Comparison of ENCODE assay signal across 10 cellular contexts in the genomic region with DNA sequence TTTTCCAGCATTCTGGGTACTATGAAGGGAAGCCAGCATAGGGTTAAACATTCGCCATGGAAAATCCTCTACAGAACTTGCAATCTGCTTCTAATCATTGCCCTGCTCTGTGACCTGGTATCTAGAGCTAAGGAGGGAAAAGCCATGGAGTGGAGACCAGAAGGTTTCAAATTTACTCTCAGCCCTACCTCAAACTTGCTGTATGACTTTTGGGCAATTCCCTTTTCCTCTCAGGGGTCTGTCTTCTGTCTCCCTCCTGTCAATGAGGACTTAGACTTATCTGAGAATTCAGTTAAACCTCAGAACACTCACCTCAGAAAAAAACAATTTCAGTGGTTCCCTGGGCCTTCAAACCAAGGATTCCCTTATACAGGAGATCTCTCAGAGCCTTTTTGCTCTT.
DNase-seq lines count a peak whose midpoint lies in the region; ATAC-seq and TF ChIP-seq lines count a peak whose summit lies in the region.
"Had no signal": no experiment of that assay in that cellular context is flagged by ENCODE, and none has a peak within 500 bp of the region (broad histone marks: within the 10 kb centered on the region; RNA-seq: fewer than 3 reads in every experiment).

No MANE protein-coding gene starts in this region.

- ATAC-seq in HG02885 (IDR thresholded peaks at IDR 0.05; ENCODE audit: poor library complexity, unreplicated experiment) = peak; percentile 21
- peak; percentile 13 for ATAC-seq in activated naive CD8-positive, alpha-beta T cell treated with anti-CD3 and anti-CD28 coated beads, Interleukin-2, amount 50 U/mL, for 24 hours
- no peak for ATAC-seq in GM21576 (IDR thresholded peaks at IDR 0.05; ENCODE audit: unreplicated experiment)

- H3K4me3 ChIP-seq in GM08714 (ENCODE audit: low read length) = peak overlapping the region; percentile 73; the same call in 1 of the 2 replicates

- TF ChIP-seq CTCF in nephron progenitor cell (IDR thresholded peaks at IDR 0.05) = no peak

- no peaks in the 10 kb centered on the region for H3K36me3 Mint-ChIP-seq in activated naive CD8-positive, alpha-beta T cell treated with anti-CD3 and anti-CD28 coated beads, Interleukin-2, amount 50 U/mL, for 24 hours (ENCODE audit: low read depth)
- H3K36me3 Mint-ChIP-seq in nephron progenitor cell (ENCODE audit: low read depth) = no peaks in the 10 kb centered on the region

- no peak overlapping the region for H3K4me3 Mint-ChIP-seq in activated naive CD8-positive, alpha-beta T cell treated with anti-CD3 and anti-CD28 coated beads, Interleukin-2, amount 50 U/mL, for 24 hours
- H3K4me3 Mint-ChIP-seq in nephron progenitor cell = peak overlapping the region; percentile 7

- no peak overlapping the region for H3K27ac Mint-ChIP-seq in activated naive CD8-positive, alpha-beta T cell treated with anti-CD3 and anti-CD28 coated beads, Interleukin-2, amount 50 U/mL, for 24 hours
- no peak overlapping the region for H3K27ac Mint-ChIP-seq in nephron progenitor cell

- H3K9me3 Mint-ChIP-seq in activated naive CD8-positive, alpha-beta T cell treated with anti-CD3 and anti-CD28 coated beads, Interleukin-2, amount 50 U/mL, for 24 hours = no peaks in the 10 kb centered on the region
- H3K9me3 Mint-ChIP-seq in nephron progenitor cell = peaks cover 49% of the 10 kb centered on the region

- H3K4me1 Mint-ChIP-seq in activated naive CD8-positive, alpha-beta T cell treated with anti-CD3 and anti-CD28 coated beads, Interleukin-2, amount 50 U/mL, for 24 hours = peaks cover 44% of the 10 kb centered on the region
- H3K4me1 Mint-ChIP-seq in nephron progenitor cell = peaks cover 38% of the 10 kb centered on the region

- no peaks in the 10 kb centered on the region for H3K27me3 Mint-ChIP-seq in activated naive CD8-positive, alpha-beta T cell treated with anti-CD3 and anti-CD28 coated beads, Interleukin-2, amount 50 U/mL, for 24 hours
- no peaks in the 10 kb centered on the region for H3K27me3 Mint-ChIP-seq in nephron progenitor cell (ENCODE audit: low read depth, poor library complexity)

- DNase-seq in activated naive CD8-positive, alpha-beta T cell treated with anti-CD3 and anti-CD28 coated beads, Interleukin-2, amount 50 U/mL, for 24 hours = no peak
- DNase-seq in nephron progenitor cell (no peak), UCSD-AML1 (lab: John Stamatoyannopoulos, UW; ENCODE audit: unreplicated experiment) (no peak), NCI-H345 treated with DMSO at 0.1 percent for 48 hours (lab: John Stamatoyannopoulos, UW; ENCODE audit: unreplicated experiment) (no peak), NCI-H146 treated with DMSO at 0.1 percent for 48 hours (lab: John Stamatoyannopoulos, UW; ENCODE audit: unreplicated experiment) (no peak)
- DNase-seq: NCI-H187 treated with DMSO at 0.1 percent for 48 hours, T1000 had no signal
